In genomic region chr14:61470954-61471279, GRCh38 we compare ENCODE assay signal across 9 cellular contexts.
DNase-seq lines count a peak whose midpoint lies in the region; ATAC-seq and TF ChIP-seq lines count a peak whose summit lies in the region.
"Had no signal": no experiment of that assay in that cellular context is flagged by ENCODE, and none has a peak within 500 bp of the region (broad histone marks: within the 10 kb centered on the region; RNA-seq: fewer than 3 reads in every experiment).

No MANE protein-coding gene starts in this region.

- DNase-seq in cardiac muscle cell (ENCODE audit: low read depth in 1 of 2, low spot score in 1 of 2) (no peak), left ventricle myocardium superior (no peak), brain microvascular endothelial cell (no peak), naive B cell (no peak), NCI-H1436 (lab: John Stamatoyannopoulos, UW) (no peak), posterior vena cava (ENCODE audit: low spot score) (no peak), NCI-H146 treated with DMSO at 0.1 percent for 48 hours (lab: John Stamatoyannopoulos, UW; ENCODE audit: unreplicated experiment) (no peak)

- no peaks in the 10 kb centered on the region for H3K9me3 ChIP-seq in cardiac muscle cell (ENCODE audit: low read depth)
- H3K9me3 ChIP-seq: thoracic aorta had no signal

- H3K4me3 ChIP-seq in cardiac muscle cell (no peak overlapping the region), brain microvascular endothelial cell (ENCODE audit: low read depth, low read length) (no peak overlapping the region), urinary bladder (ENCODE audit: low read depth, low read length) (no peak overlapping the region)

- no peaks in the 10 kb centered on the region for H3K27me3 ChIP-seq in cardiac muscle cell
- H3K27me3 ChIP-seq in brain microvascular endothelial cell (replicated peaks), result no peaks in the 10 kb centered on the region

- intact Hi-C loops in left ventricle myocardium superior (cut with micrococcal nuclease), result loop anchor here (10.0 kb wide), 1 partner anchor 224 kb away; the partner anchor contains the start of gene HIF1A
- intact Hi-C loops in posterior vena cava (cut with DNase I), result loop anchor here (10.0 kb wide), 2 partner anchors 74 to 224 kb away; partner anchors contain the start of gene HIF1A (in 1 of the 2)

- H3K4me3 Mint-ChIP-seq in naive B cell, result peak overlapping the region; percentile 87 to 96 (median 92)

- no peaks in the 10 kb centered on the region for H3K27me3 Mint-ChIP-seq in naive B cell

- TF ChIP-seq CTCF in cardiac muscle cell (IDR thresholded peaks at IDR 0.05; ENCODE audit: low read depth, low read length) (no peak), brain microvascular endothelial cell (IDR thresholded peaks at IDR 0.05; ENCODE audit: low read depth, low read length, missing control alignments) (no peak)

- H3K27ac ChIP-seq in cardiac muscle cell (peak overlapping the region; percentile 67), brain microvascular endothelial cell (peak overlapping the region; percentile 100), urinary bladder (ENCODE audit: low read depth) (peak overlapping the region; percentile 48)

- ATAC-seq in left ventricle myocardium superior, result no peak
- no peak for ATAC-seq in naive B cell (ENCODE audit: low read depth in 2 of 2)

- H3K4me1 ChIP-seq in cardiac muscle cell (ENCODE audit: low read depth) (peaks cover 71% of the 10 kb centered on the region), urinary bladder (ENCODE audit: insufficient read depth) (no peaks in the 10 kb centered on the region)

- peak overlapping the region in 5 of 6 donors; percentile 19 to 99 (median 94) for H3K27ac Mint-ChIP-seq in naive B cell

- no peaks in the 10 kb centered on the region for H3K36me3 ChIP-seq in cardiac muscle cell
- no peaks in the 10 kb centered on the region for H3K36me3 ChIP-seq in brain microvascular endothelial cell (replicated peaks)
- no peaks in the 10 kb centered on the region for H3K36me3 ChIP-seq in urinary bladder (ENCODE audit: insufficient read depth)
- H3K36me3 ChIP-seq: thoracic aorta had no signal

- H3K36me3 Mint-ChIP-seq in naive B cell, result no peaks in the 10 kb centered on the region

- H3K4me1 Mint-ChIP-seq in naive B cell, result peaks cover 52 to 57% (median 55%) of the 10 kb centered on the region in 3 donors

- H3K9me3 Mint-ChIP-seq in naive B cell, result peaks cover 0 to 2% (median 0%) of the 10 kb centered on the region in 7 donors

- 59% methylated on average over 2 of the region's 2 CpGs for WGBS in urinary bladder

- in situ Hi-C loops in brain microvascular endothelial cell (cut with HindIII; ENCODE audit: low pct_ligation_motif_present, low sequenced_read_pairs), result loop anchor here (25.0 kb wide), 1 partner anchor 241 kb away; no protein-coding TSS in a partner anchor

Comparison
In these comparisons a context has a peak if more than half of its experiments do, and no peak if none do; other contexts are left out.
1. H3K27ac ChIP-seq: peak in every context shown above with its lines; median percentile 100 in brain microvascular endothelial cell; 67 in cardiac muscle cell; 48 in urinary bladder.